ENCODE assay signal across 1 cellular context in the genomic region with DNA sequence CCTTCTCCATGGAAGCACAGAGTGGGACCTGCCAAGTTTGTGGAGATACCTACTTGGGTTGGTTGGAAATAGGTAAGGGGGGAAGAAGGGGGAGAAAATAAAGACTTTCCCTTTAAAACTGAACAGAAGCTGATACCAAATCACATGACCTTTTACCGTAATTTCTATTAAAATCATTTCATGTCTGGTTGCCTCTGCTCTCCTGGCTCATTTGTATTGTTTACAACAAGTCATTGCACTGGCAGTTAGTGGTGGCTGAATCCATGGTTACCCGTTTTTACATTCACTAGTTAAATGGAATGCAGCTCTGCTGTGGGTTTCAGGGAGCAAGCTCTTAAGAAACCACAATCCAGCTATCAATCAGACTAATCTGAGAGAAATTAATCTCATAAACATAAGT.
TF ChIP-seq lines count a peak whose summit lies in the region.

No MANE protein-coding gene starts in this region.

TF ChIP-seq in IMR-90, 13 proteins besides CTCF, POLR2A, EP300 and RAD21 (continued from another document):
- peak; percentile 22; the same call in 1 of the 2 replicates for TF ChIP-seq USF2 (IDR thresholded peaks at IDR 0.05; ENCODE audit: low read depth, low read length)
